7 cellular contexts compared by ENCODE assay signal in the genomic region with DNA sequence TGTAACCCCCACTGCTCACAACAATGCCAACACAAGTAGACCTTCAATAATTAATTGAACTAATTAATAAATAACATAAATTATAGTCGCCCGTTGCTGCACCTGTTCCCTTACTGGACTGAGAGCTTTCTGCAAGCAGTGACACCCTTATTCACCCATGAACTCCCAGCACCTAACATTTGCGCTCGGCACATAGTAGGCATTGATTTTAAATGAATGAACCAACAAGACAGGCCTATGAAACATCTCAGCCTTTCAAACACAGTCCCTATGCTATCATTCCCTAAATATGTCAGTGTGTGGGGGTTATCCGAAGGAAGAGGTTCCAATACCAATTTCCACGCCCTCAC. TPM values are rescaled to one million over a fixed set of nuclear protein-coding genes. Genes with fewer than 3 reads are reported as not detected.
DNase-seq lines count a peak whose midpoint lies in the region; ATAC-seq, FAIRE-seq and TF ChIP-seq lines count a peak whose summit lies in the region.

No MANE protein-coding gene starts in this region.

- TF ChIP-seq CTCF in keratinocyte (optimal IDR thresholded peaks at IDR 0.05 in 1 of 3, IDR thresholded peaks at IDR 0.05 in 1 of 3, conservative IDR thresholded peaks at IDR 0.05 in 1 of 3; ENCODE audit: extremely low read depth in 1 of 3, insufficient read depth in 2 of 3, low read length in 3 of 3), result no peak

- no peaks in the 10 kb centered on the region for H3K36me3 ChIP-seq in HUES48 (ENCODE audit: control insufficient read depth, insufficient read depth, low read length)
- no peaks in the 10 kb centered on the region for H3K36me3 ChIP-seq in keratinocyte (ENCODE audit: control insufficient read depth in 2 of 2, extremely low read depth in 1 of 2, insufficient read depth in 2 of 2, low read length in 2 of 2)
- peaks cover 0 to 2% of the 10 kb centered on the region in 2 donors for H3K36me3 ChIP-seq in stomach smooth muscle (ENCODE audit: control insufficient read depth in 2 of 2, insufficient read depth in 2 of 2, low read length in 2 of 2)

- H3K9me3 Mint-ChIP-seq in activated naive CD4-positive, alpha-beta T cell treated with anti-CD3 and anti-CD28 coated beads, Interleukin-2, amount 50 U/mL, for 72 hours, result no peaks in the 10 kb centered on the region

- peaks cover 19% of the 10 kb centered on the region for H3K4me1 ChIP-seq in HUES48 (ENCODE audit: control insufficient read depth, insufficient read depth, low read length)
- H3K4me1 ChIP-seq in keratinocyte (ENCODE audit: control insufficient read depth, extremely low read depth, insufficient read depth, low read length), result peaks cover 13% of the 10 kb centered on the region
- peaks cover 21% of the 10 kb centered on the region for H3K4me1 ChIP-seq in stomach smooth muscle (ENCODE audit: control insufficient read depth, insufficient read depth, low read length)

- H3K79me2 ChIP-seq in keratinocyte (ENCODE audit: control insufficient read depth, insufficient read depth, low read length), result peaks cover 55% of the 10 kb centered on the region

- DNase-seq in activated naive CD4-positive, alpha-beta T cell treated with anti-CD3 and anti-CD28 coated beads, Interleukin-2, amount 50 U/mL, for 72 hours (ENCODE audit: low spot score in 2 of 2), result no peak
- DNase-seq in keratinocyte (ENCODE audit: low read depth, low spot score) (no peak), dermis blood vessel endothelial cell (no peak)
- no peak for DNase-seq in stimulated activated CD4-positive, alpha-beta T cell treated with anti-CD3 and anti-CD28 coated beads, Interleukin-12 subunit alpha, Interleukin-12 subunit beta, amount 100 ng/mL, for 4 hours

- ATAC-seq in activated naive CD4-positive, alpha-beta T cell treated with anti-CD3 and anti-CD28 coated beads, Interleukin-2, amount 50 U/mL, for 72 hours, result no peak
- ATAC-seq in HG02610 (IDR thresholded peaks at IDR 0.05; ENCODE audit: unreplicated experiment), result no peak

- H3K4me3 ChIP-seq in HUES48 (ENCODE audit: low read depth, low read length) (peak overlapping the region; percentile 89), keratinocyte (ENCODE audit: control insufficient read depth in 2 of 3, extremely low read depth in 1 of 3, insufficient read depth in 2 of 3, low read depth in 1 of 3, low read length in 3 of 3) (peak overlapping the region; percentile 63 to 90 (median 65)), stomach smooth muscle (ENCODE audit: low read length in 2 of 2) (peak overlapping the region; percentile 95 to 96)

- H3K9ac ChIP-seq in HUES48 (ENCODE audit: low read depth, low read length), result no peak overlapping the region
- H3K9ac ChIP-seq in keratinocyte (ENCODE audit: control insufficient read depth, extremely low read depth, insufficient read depth, low read length), result peak overlapping the region; percentile 84
- H3K9ac ChIP-seq in stomach smooth muscle (ENCODE audit: low read length in 2 of 2), result peak overlapping the region; percentile 81 to 85

- peaks cover 8 to 25% of the 10 kb centered on the region in 2 donors for H3K36me3 Mint-ChIP-seq in activated naive CD4-positive, alpha-beta T cell treated with anti-CD3 and anti-CD28 coated beads, Interleukin-2, amount 50 U/mL, for 72 hours

- H3K9me1 ChIP-seq in keratinocyte (ENCODE audit: control insufficient read depth, extremely low read depth, insufficient read depth, low read length), result no peaks in the 10 kb centered on the region

- peak overlapping the region; percentile 93 for H3K4me2 ChIP-seq in keratinocyte (ENCODE audit: control insufficient read depth, extremely low read depth, insufficient read depth, low read depth, low read length)

- H3K27me3 ChIP-seq in HUES48 (ENCODE audit: control insufficient read depth, insufficient read depth, low read length), result no peaks in the 10 kb centered on the region
- H3K27me3 ChIP-seq in keratinocyte (ENCODE audit: control insufficient read depth, extremely low read depth, insufficient read depth, low read length), result no peaks in the 10 kb centered on the region
- no peaks in the 10 kb centered on the region for H3K27me3 ChIP-seq in stomach smooth muscle (ENCODE audit: control insufficient read depth in 1 of 2, insufficient read depth in 2 of 2, low read length in 2 of 2)

- H3K9me3 ChIP-seq in HUES48 (ENCODE audit: control insufficient read depth, insufficient read depth, low read length), result no peaks in the 10 kb centered on the region
- H3K9me3 ChIP-seq in keratinocyte (ENCODE audit: control insufficient read depth, low read depth, low read length), result no peaks in the 10 kb centered on the region
- no peaks in the 10 kb centered on the region for H3K9me3 ChIP-seq in stomach smooth muscle (ENCODE audit: control insufficient read depth in 2 of 2, low read length in 2 of 2)

- FAIRE-seq in keratinocyte (lab: Jason Lieb, UNC), result no peak

- H4K20me1 ChIP-seq in keratinocyte (ENCODE audit: control insufficient read depth, extremely low read depth, insufficient read depth, low read length), result peaks cover 3% of the 10 kb centered on the region

- peak overlapping the region; percentile 83 to 97 for H3K27ac Mint-ChIP-seq in activated naive CD4-positive, alpha-beta T cell treated with anti-CD3 and anti-CD28 coated beads, Interleukin-2, amount 50 U/mL, for 72 hours

- dilution Hi-C loops in keratinocyte (cut with MboI; ENCODE audit: extremely low pct_ligation_motif_present, low sequenced_read_pairs), result no loop called here

- H3K27ac ChIP-seq in HUES48 (ENCODE audit: low read depth, low read length) (no peak overlapping the region), keratinocyte (ENCODE audit: control insufficient read depth, insufficient read depth, low read length) (peak overlapping the region; percentile 63), stomach smooth muscle (ENCODE audit: low read length) (no peak overlapping the region)

- peak overlapping the region; percentile 2 for H2AFZ ChIP-seq in keratinocyte (ENCODE audit: control insufficient read depth, low read length)

RNA-seq across cellular contexts. Expression of a gene that starts 1.1 kb away (rescaled TPM):
- total RNA-seq in activated naive CD4-positive, alpha-beta T cell treated with anti-CD3 and anti-CD28 coated beads, Interleukin-2, amount 50 U/mL, for 72 hours, result 10 to 100 TPM; 27.7 to 36.0 TPM
- 24.9 to 49.8 TPM (median 28.8 TPM) in 3 replicates for polyA plus RNA-seq in keratinocyte
- 54.7 TPM for polyA plus RNA-seq in keratinocyte (2011; ENCODE audit: low read depth)
- 21.3 and 43.5 TPM in 2 replicates for polyA plus RNA-seq in keratinocyte (2011; cell fraction: cytosol; rRNA removed)
- 19.1 and 23.2 TPM in 2 replicates for polyA plus RNA-seq in keratinocyte (2011; cell fraction: nucleus; rRNA removed)
- 20.6 and 26.7 TPM in 2 replicates for polyA plus RNA-seq in keratinocyte (2012; ENCODE audit: low replicate concordance)
- 3.9 to 28.7 TPM (median 12.6 TPM) in 3 replicates for polyA minus RNA-seq in keratinocyte
- polyA minus RNA-seq in keratinocyte (2011; cell fraction: cytosol; rRNA and poly(A)+ RNA removed), result 16.1 TPM
- 9.7 and 18.0 TPM in 2 replicates for polyA minus RNA-seq in keratinocyte (2011; cell fraction: nucleus; rRNA and poly(A)+ RNA removed)
- 48.8 and 49.0 TPM in 2 replicates for total RNA-seq in dermis blood vessel endothelial cell

RNA-seq across cellular contexts. Expression of a gene that starts 1.3 kb away (rescaled TPM):
- total RNA-seq in activated naive CD4-positive, alpha-beta T cell treated with anti-CD3 and anti-CD28 coated beads, Interleukin-2, amount 50 U/mL, for 72 hours, result 1 to 10 TPM; 1.0 to 3.9 TPM
- 0.39 to 0.80 TPM (median 0.48 TPM) in 3 replicates for polyA plus RNA-seq in keratinocyte
- polyA plus RNA-seq in keratinocyte (2011; ENCODE audit: low read depth), result not detected
- 0.07 and 0.10 TPM in 2 replicates for polyA plus RNA-seq in keratinocyte (2011; cell fraction: cytosol; rRNA removed)
- 1.8 and 2.1 TPM in 2 replicates for polyA plus RNA-seq in keratinocyte (2011; cell fraction: nucleus; rRNA removed)
- polyA plus RNA-seq in keratinocyte (2012; ENCODE audit: low replicate concordance), result 0.29 TPM in 1 of 2 replicates, not detected in the other
- polyA minus RNA-seq in keratinocyte, result 0.39 to 1.3 TPM (median 0.73 TPM) in 3 replicates
- polyA minus RNA-seq in keratinocyte (2011; cell fraction: cytosol; rRNA and poly(A)+ RNA removed), result not detected
- polyA minus RNA-seq in keratinocyte (2011; cell fraction: nucleus; rRNA and poly(A)+ RNA removed), result 0.53 and 0.70 TPM in 2 replicates
- total RNA-seq in dermis blood vessel endothelial cell, result 0.65 and 0.68 TPM in 2 replicates
